ENCODE assay signal across 14 cellular contexts in the genomic region with DNA sequence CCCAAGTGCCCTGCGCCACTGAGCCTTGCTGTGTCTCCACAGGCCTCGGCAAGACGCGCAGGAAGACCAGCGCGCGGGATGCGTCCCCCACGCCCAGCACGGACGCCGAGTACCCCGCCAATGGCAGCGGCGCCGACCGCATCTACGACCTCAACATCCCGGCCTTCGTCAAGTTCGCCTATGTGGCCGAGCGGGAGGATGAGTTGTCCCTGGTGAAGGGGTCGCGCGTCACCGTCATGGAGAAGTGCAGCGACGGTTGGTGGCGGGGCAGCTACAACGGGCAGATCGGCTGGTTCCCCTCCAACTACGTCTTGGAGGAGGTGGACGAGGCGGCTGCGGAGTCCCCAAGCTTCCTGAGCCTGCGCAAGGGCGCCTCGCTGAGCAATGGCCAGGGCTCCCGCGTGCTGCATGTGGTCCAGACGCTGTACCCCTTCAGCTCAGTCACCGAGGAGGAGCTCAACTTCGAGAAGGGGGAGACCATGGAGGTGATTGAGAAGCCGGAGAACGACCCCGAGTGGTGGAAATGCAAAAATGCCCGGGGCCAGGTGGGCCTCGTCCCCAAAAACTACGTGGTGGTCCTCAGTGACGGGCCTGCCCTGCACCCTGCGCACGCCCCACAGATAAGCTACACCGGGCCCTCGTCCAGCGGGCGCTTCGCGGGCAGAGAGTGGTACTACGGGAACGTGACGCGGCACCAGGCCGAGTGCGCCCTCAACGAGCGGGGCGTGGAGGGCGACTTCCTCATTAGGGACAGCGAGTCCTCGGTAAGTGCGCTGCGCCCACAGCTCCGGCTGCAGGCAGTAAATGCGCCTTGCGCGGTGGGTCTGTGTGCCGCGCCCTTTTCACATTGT.
"Had no signal": no experiment of that assay in that cellular context is flagged by ENCODE, and none has a peak within 500 bp of the region (broad histone marks: within the 10 kb centered on the region; RNA-seq: fewer than 3 reads in every experiment).

No MANE protein-coding gene starts in this region.

- H3K27ac Mint-ChIP-seq: activated CD4-positive, alpha-beta T cell treated with anti-CD3 and anti-CD28 coated beads, Interleukin-2, amount 10 ng/mL, durations not matched to agents 7 days and 5 days had no signal

- H3K27me3 Mint-ChIP-seq: activated CD4-positive, alpha-beta T cell treated with anti-CD3 and anti-CD28 coated beads, Interleukin-2, amount 10 ng/mL, durations not matched to agents 7 days and 5 days; natural killer cell treated with Interleukin-12 subunit alpha and Interleukin-12 subunit beta and Interleukin-15 and Interleukin-18, amount 100 ng/mL, for 72 hours had no signal

- DNase-seq: activated CD4-positive, alpha-beta T cell treated with anti-CD3 and anti-CD28 coated beads, Interleukin-2, amount 10 ng/mL, durations not matched to agents 7 days and 5 days; activated CD4-positive, CD25-positive, alpha-beta regulatory T cell; activated CD8-positive, alpha-beta memory T cell treated with anti-CD3 and anti-CD28 coated beads for 24 hours; islet precursor cell; psoas muscle; stimulated activated naive CD4-positive, alpha-beta T cell had no signal

- H3K27me3 ChIP-seq: cardiac muscle cell, gastroesophageal sphincter, right lobe of liver, suprapubic skin had no signal

- H3K36me3 ChIP-seq: cardiac muscle cell, right lobe of liver had no signal

- H3K4me3 ChIP-seq: cardiac muscle cell, gastroesophageal sphincter, psoas muscle, right lobe of liver, suprapubic skin had no signal

- H3K9me3 ChIP-seq: gastroesophageal sphincter, right lobe of liver, suprapubic skin had no signal

- H3K9me3 Mint-ChIP-seq: natural killer cell treated with Interleukin-12 subunit alpha and Interleukin-12 subunit beta and Interleukin-15 and Interleukin-18, amount 100 ng/mL, for 72 hours had no signal

- H3K4me3 Mint-ChIP-seq: activated CD4-positive, alpha-beta T cell treated with anti-CD3 and anti-CD28 coated beads, Interleukin-2, amount 10 ng/mL, durations not matched to agents 7 days and 5 days; natural killer cell treated with Interleukin-12 subunit alpha and Interleukin-12 subunit beta and Interleukin-15 and Interleukin-18, amount 100 ng/mL, for 72 hours had no signal

- FAIRE-seq: colon, endothelial cell of umbilical vein, urothelium cell line had no signal
